1 cellular context compared by ENCODE assay signal in genomic region chr5:32232441-32233219, GRCh38.
TF ChIP-seq lines count a peak whose summit lies in the region.

No MANE protein-coding gene starts in this region.

TF ChIP-seq in HepG2, 621 proteins besides CTCF, POLR2A, EP300 and RAD21 (continued from another document and continues in another):
- TF ChIP-seq, protein P1, sequence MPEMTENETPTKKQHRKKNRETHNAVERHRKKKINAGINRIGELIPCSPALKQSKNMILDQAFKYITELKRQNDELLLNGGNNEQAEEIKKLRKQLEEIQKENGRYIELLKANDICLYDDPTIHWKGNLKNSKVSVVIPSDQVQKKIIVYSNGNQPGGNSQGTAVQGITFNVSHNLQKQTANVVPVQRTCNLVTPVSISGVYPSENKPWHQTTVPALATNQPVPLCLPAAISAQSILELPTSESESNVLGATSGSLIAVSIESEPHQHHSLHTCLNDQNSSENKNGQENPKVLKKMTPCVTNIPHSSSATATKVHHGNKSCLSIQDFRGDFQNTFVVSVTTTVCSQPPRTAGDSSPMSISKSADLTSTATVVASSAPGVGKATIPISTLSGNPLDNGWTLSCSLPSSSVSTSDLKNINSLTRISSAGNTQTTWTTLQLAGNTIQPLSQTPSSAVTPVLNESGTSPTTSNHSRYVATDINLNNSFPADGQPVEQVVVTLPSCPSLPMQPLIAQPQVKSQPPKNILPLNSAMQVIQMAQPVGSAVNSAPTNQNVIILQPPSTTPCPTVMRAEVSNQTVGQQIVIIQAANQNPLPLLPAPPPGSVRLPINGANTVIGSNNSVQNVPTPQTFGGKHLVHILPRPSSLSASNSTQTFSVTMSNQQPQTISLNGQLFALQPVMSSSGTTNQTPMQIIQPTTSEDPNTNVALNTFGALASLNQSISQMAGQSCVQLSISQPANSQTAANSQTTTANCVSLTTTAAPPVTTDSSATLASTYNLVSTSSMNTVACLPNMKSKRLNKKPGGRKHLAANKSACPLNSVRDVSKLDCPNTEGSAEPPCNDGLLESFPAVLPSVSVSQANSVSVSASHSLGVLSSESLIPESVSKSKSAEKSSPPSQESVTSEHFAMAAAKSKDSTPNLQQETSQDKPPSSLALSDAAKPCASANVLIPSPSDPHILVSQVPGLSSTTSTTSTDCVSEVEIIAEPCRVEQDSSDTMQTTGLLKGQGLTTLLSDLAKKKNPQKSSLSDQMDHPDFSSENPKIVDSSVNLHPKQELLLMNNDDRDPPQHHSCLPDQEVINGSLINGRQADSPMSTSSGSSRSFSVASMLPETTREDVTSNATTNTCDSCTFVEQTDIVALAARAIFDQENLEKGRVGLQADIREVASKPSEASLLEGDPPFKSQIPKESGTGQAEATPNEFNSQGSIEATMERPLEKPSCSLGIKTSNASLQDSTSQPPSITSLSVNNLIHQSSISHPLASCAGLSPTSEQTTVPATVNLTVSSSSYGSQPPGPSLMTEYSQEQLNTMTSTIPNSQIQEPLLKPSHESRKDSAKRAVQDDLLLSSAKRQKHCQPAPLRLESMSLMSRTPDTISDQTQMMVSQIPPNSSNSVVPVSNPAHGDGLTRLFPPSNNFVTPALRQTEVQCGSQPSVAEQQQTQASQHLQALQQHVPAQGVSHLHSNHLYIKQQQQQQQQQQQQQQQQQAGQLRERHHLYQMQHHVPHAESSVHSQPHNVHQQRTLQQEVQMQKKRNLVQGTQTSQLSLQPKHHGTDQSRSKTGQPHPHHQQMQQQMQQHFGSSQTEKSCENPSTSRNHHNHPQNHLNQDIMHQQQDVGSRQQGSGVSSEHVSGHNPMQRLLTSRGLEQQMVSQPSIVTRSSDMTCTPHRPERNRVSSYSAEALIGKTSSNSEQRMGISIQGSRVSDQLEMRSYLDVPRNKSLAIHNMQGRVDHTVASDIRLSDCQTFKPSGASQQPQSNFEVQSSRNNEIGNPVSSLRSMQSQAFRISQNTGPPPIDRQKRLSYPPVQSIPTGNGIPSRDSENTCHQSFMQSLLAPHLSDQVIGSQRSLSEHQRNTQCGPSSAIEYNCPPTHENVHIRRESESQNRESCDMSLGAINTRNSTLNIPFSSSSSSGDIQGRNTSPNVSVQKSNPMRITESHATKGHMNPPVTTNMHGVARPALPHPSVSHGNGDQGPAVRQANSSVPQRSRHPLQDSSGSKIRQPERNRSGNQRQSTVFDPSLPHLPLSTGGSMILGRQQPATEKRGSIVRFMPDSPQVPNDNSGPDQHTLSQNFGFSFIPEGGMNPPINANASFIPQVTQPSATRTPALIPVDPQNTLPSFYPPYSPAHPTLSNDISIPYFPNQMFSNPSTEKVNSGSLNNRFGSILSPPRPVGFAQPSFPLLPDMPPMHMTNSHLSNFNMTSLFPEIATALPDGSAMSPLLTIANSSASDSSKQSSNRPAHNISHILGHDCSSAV (CRISPR knock-in tag; IDR thresholded peaks at IDR 0.05; ENCODE audit: borderline replicate concordance): no peak
- TF ChIP-seq ZNF563 (CRISPR knock-in tag; IDR thresholded peaks at IDR 0.05): no peak
- no peak for TF ChIP-seq THAP11 (CRISPR knock-in tag; IDR thresholded peaks at IDR 0.05)
- TF ChIP-seq MTA3 (CRISPR knock-in tag; IDR thresholded peaks at IDR 0.05): no peak
- no peak for TF ChIP-seq ZNF432 (CRISPR knock-in tag; IDR thresholded peaks at IDR 0.05; ENCODE audit: borderline replicate concordance)
- no peak for TF ChIP-seq ISX (CRISPR knock-in tag; conservative IDR thresholded peaks at IDR 0.05)
- TF ChIP-seq, protein P2, sequence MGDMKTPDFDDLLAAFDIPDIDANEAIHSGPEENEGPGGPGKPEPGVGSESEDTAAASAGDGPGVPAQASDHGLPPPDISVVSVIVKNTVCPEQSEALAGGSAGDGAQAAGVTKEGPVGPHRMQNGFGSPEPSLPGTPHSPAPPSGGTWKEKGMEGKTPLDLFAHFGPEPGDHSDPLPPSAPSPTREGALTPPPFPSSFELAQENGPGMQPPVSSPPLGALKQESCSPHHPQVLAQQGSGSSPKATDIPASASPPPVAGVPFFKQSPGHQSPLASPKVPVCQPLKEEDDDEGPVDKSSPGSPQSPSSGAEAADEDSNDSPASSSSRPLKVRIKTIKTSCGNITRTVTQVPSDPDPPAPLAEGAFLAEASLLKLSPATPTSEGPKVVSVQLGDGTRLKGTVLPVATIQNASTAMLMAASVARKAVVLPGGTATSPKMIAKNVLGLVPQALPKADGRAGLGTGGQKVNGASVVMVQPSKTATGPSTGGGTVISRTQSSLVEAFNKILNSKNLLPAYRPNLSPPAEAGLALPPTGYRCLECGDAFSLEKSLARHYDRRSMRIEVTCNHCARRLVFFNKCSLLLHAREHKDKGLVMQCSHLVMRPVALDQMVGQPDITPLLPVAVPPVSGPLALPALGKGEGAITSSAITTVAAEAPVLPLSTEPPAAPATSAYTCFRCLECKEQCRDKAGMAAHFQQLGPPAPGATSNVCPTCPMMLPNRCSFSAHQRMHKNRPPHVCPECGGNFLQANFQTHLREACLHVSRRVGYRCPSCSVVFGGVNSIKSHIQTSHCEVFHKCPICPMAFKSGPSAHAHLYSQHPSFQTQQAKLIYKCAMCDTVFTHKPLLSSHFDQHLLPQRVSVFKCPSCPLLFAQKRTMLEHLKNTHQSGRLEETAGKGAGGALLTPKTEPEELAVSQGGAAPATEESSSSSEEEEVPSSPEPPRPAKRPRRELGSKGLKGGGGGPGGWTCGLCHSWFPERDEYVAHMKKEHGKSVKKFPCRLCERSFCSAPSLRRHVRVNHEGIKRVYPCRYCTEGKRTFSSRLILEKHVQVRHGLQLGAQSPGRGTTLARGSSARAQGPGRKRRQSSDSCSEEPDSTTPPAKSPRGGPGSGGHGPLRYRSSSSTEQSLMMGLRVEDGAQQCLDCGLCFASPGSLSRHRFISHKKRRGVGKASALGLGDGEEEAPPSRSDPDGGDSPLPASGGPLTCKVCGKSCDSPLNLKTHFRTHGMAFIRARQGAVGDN (CRISPR knock-in tag; IDR thresholded peaks at IDR 0.05): peak; percentile 89
- no peak for TF ChIP-seq ZBTB1 (CRISPR knock-in tag; IDR thresholded peaks at IDR 0.05; ENCODE audit: borderline replicate concordance)
- no peak for TF ChIP-seq RBM39 (IDR thresholded peaks at IDR 0.05; ENCODE audit: low read depth, low read length, poor library complexity, severe bottlenecking)
- TF ChIP-seq HIVEP1 (CRISPR knock-in tag; IDR thresholded peaks at IDR 0.05): no peak
- TF ChIP-seq PAF1 (CRISPR knock-in tag; IDR thresholded peaks at IDR 0.05): no peak
- no peak for TF ChIP-seq KDM4B (CRISPR knock-in tag; IDR thresholded peaks at IDR 0.05)
- no peak for TF ChIP-seq AHR (CRISPR knock-in tag; IDR thresholded peaks at IDR 0.05)
- no peak for TF ChIP-seq YEATS2 (CRISPR knock-in tag; IDR thresholded peaks at IDR 0.05; ENCODE audit: borderline replicate concordance)
- no peak for TF ChIP-seq KDM5B (CRISPR knock-in tag; IDR thresholded peaks at IDR 0.05; ENCODE audit: borderline replicate concordance)
- no peak for TF ChIP-seq ZNF33B (CRISPR knock-in tag; IDR thresholded peaks at IDR 0.05)
- TF ChIP-seq SRF (IDR thresholded peaks at IDR 0.05; ENCODE audit: low read depth, low read length): no peak
- TF ChIP-seq REL (CRISPR knock-in tag; conservative IDR thresholded peaks at IDR 0.05): no peak
- peak; percentile 6 for TF ChIP-seq RBM22 (optimal IDR thresholded peaks at IDR 0.05; ENCODE audit: low read length)
- no peak for TF ChIP-seq CEBPZ (IDR thresholded peaks at IDR 0.05; ENCODE audit: low read length)
- no peak for TF ChIP-seq ZNF775 (CRISPR knock-in tag; IDR thresholded peaks at IDR 0.05; ENCODE audit: borderline replicate concordance)
- no peak for TF ChIP-seq MBD4 (IDR thresholded peaks at IDR 0.05; ENCODE audit: borderline replicate concordance, low read length)
- TF ChIP-seq ZNF768 (CRISPR knock-in tag; IDR thresholded peaks at IDR 0.05): no peak
- no peak for TF ChIP-seq GLI4 (CRISPR knock-in tag; IDR thresholded peaks at IDR 0.05; ENCODE audit: borderline replicate concordance)
- TF ChIP-seq ZNF12 (CRISPR knock-in tag; IDR thresholded peaks at IDR 0.05): no peak
- no peak for TF ChIP-seq ZBTB8A (CRISPR knock-in tag; IDR thresholded peaks at IDR 0.05; ENCODE audit: borderline replicate concordance, low read depth)
- no peak for TF ChIP-seq ZNF10 (CRISPR knock-in tag; IDR thresholded peaks at IDR 0.05; ENCODE audit: borderline replicate concordance, low read depth)
- TF ChIP-seq ZNF354B (CRISPR knock-in tag; IDR thresholded peaks at IDR 0.05): no peak
- TF ChIP-seq HNRNPUL1 (IDR thresholded peaks at IDR 0.05; ENCODE audit: low read depth, low read length): no peak
- no peak for TF ChIP-seq RNF2 (conservative IDR thresholded peaks at IDR 0.05; ENCODE audit: low read depth)
- TF ChIP-seq, protein P3, sequence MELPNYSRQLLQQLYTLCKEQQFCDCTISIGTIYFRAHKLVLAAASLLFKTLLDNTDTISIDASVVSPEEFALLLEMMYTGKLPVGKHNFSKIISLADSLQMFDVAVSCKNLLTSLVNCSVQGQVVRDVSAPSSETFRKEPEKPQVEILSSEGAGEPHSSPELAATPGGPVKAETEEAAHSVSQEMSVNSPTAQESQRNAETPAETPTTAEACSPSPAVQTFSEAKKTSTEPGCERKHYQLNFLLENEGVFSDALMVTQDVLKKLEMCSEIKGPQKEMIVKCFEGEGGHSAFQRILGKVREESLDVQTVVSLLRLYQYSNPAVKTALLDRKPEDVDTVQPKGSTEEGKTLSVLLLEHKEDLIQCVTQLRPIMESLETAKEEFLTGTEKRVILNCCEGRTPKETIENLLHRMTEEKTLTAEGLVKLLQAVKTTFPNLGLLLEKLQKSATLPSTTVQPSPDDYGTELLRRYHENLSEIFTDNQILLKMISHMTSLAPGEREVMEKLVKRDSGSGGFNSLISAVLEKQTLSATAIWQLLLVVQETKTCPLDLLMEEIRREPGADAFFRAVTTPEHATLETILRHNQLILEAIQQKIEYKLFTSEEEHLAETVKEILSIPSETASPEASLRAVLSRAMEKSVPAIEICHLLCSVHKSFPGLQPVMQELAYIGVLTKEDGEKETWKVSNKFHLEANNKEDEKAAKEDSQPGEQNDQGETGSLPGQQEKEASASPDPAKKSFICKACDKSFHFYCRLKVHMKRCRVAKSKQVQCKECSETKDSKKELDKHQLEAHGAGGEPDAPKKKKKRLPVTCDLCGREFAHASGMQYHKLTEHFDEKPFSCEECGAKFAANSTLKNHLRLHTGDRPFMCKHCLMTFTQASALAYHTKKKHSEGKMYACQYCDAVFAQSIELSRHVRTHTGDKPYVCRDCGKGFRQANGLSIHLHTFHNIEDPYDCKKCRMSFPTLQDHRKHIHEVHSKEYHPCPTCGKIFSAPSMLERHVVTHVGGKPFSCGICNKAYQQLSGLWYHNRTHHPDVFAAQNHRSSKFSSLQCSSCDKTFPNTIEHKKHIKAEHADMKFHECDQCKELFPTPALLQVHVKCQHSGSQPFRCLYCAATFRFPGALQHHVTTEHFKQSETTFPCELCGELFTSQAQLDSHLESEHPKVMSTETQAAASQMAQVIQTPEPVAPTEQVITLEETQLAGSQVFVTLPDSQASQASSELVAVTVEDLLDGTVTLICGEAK (IDR thresholded peaks at IDR 0.05): no peak
- TF ChIP-seq, protein P3 (CRISPR knock-in tag; IDR thresholded peaks at IDR 0.05): no peak
